Comparison of ENCODE assay signal across 2 cellular contexts in genomic region chr7:98322331-98323260, GRCh38.
TF ChIP-seq lines count a peak whose summit lies in the region.

No MANE protein-coding gene starts in this region.

TF ChIP-seq in H1, 55 proteins besides CTCF, POLR2A, EP300 and RAD21 (continued from another document):
- TF ChIP-seq CHD7 (IDR thresholded peaks at IDR 0.05; ENCODE audit: insufficient replicate concordance, low read length) (no peak), HDAC6 (IDR thresholded peaks at IDR 0.05; ENCODE audit: low read depth, low read length) (no peak), SAP30 (IDR thresholded peaks at IDR 0.05; ENCODE audit: insufficient read depth, insufficient replicate concordance, low read length) (no peak), NANOG (IDR thresholded peaks at IDR 0.05; ENCODE audit: insufficient read depth, low read depth, low read length, poor library complexity, severe bottlenecking) (no peak), TBP (IDR thresholded peaks at IDR 0.05; ENCODE audit: low read depth, low read length) (no peak), KDM4A (IDR thresholded peaks at IDR 0.05; ENCODE audit: low read depth, low read length, severe bottlenecking) (no peak), JUND (IDR thresholded peaks at IDR 0.05; ENCODE audit: low read length) (no peak), TAF1 (IDR thresholded peaks at IDR 0.05; ENCODE audit: low read depth, low read length) (no peak), BACH1 (IDR thresholded peaks at IDR 0.05; ENCODE audit: low read length) (no peak), ATF2 (IDR thresholded peaks at IDR 0.05; ENCODE audit: low read length) (no peak), POLR2AphosphoS5 (IDR thresholded peaks at IDR 0.05; ENCODE audit: low read depth, low read length) (no peak), E2F6 (IDR thresholded peaks at IDR 0.05) (no peak)

TF ChIP-seq in HEK293T, 16 proteins besides CTCF, POLR2A, EP300 and RAD21 (continued from another document):
- TF ChIP-seq PKNOX1 (IDR thresholded peaks at IDR 0.05), result no peak
- TF ChIP-seq ARNT (IDR thresholded peaks at IDR 0.05), result no peak
- TF ChIP-seq ZNF384 (IDR thresholded peaks at IDR 0.05), result no peak
- TF ChIP-seq SP1 (IDR thresholded peaks at IDR 0.05), result no peak
- TF ChIP-seq SUZ12 (IDR thresholded peaks at IDR 0.05), result no peak
TF ChIP-seq in HEK293T: peak in this region for 0.
